18 cellular contexts compared by ENCODE assay signal in the genomic region with DNA sequence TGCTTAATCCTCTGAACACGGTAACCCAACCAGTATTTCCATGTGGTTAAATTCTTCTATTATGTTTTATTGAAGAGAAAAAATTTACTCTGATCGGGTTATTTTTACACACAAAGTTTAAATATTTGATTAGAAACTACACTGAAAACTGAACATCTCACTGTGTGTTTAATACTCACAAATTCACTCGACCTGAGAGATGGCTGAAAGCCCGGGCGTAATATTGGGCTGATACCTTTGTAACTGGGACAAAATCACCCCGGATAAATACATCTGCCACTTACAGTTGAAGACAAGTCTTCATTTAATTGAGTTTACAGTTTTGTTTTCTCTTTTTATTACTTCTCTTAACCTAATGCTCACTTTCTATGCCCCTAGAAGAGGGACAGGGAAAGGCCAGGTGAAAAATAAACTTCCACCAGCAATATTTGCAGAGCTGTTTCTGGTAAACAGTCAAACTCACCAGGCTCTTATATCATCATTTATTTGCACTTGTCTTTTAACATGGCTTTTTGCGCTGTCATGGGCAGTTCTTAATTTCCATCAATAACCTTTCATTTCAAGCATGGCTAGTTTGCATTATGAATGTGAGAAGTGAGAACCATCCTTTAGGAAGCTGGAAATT.
DNase-seq lines count a peak whose midpoint lies in the region; ATAC-seq and TF ChIP-seq lines count a peak whose summit lies in the region.
"Had no signal": no experiment of that assay in that cellular context is flagged by ENCODE, and none has a peak within 500 bp of the region (broad histone marks: within the 10 kb centered on the region; RNA-seq: fewer than 3 reads in every experiment).

No MANE protein-coding gene starts in this region.

- no peak overlapping the region for H3K4me3 Mint-ChIP-seq in Calu3 (ENCODE audit: low read depth, unreplicated experiment)
- H3K4me3 Mint-ChIP-seq: CD8-positive, alpha-beta memory T cell; GM23338 had no signal

- ATAC-seq in right lobe of liver: peak; percentile 73 to 90 (median 88)
- ATAC-seq: GM23338, K562 had no signal

- CTCF ChIA-PET in Calu3 (lab: Charles Lee): no interaction called here

- no peaks in the 10 kb centered on the region for H3K9me3 ChIP-seq in right lobe of liver
- no peaks in the 10 kb centered on the region for H3K9me3 ChIP-seq in esophagus squamous epithelium
- H3K9me3 ChIP-seq: Peyer's patch had no signal

- intact Hi-C loops in right lobe of liver (cut with DNase I): no loop called here
- intact Hi-C loops in esophagus squamous epithelium (cut with DNase I): no loop called here
- intact Hi-C loops in Calu3 (cut with micrococcal nuclease; ENCODE audit: unreplicated experiment): no loop called here

- no TSS peak for BruUV-seq in Calu3 (replicated peaks; lab: Mats Ljungman, UMichigan)

- H3K27me3 ChIP-seq in right lobe of liver (no peaks in the 10 kb centered on the region), esophagus squamous epithelium (no peaks in the 10 kb centered on the region)
- H3K27me3 ChIP-seq: Peyer's patch had no signal

- no peak overlapping the region for H3K27ac Mint-ChIP-seq in Calu3 (ENCODE audit: unreplicated experiment)
- H3K27ac Mint-ChIP-seq: GM23338 had no signal

- H3K36me3 ChIP-seq in right lobe of liver: no peaks in the 10 kb centered on the region
- H3K36me3 ChIP-seq in esophagus squamous epithelium: no peaks in the 10 kb centered on the region
- H3K36me3 ChIP-seq: Peyer's patch had no signal

- H3K27ac ChIP-seq in right lobe of liver (peak overlapping the region; percentile 71 to 82 (median 79)), esophagus squamous epithelium (no peak overlapping the region)
- H3K27ac ChIP-seq: Peyer's patch had no signal

- TF ChIP-seq CTCF in right lobe of liver (IDR thresholded peaks at IDR 0.05) (no peak), esophagus squamous epithelium (IDR thresholded peaks at IDR 0.05) (no peak), Calu3 (IDR thresholded peaks at IDR 0.05; ENCODE audit: unreplicated experiment) (no peak)

- peaks cover 9% of the 10 kb centered on the region for H3K4me1 Mint-ChIP-seq in Calu3 (ENCODE audit: low read depth, unreplicated experiment)
- H3K4me1 Mint-ChIP-seq: CD8-positive, alpha-beta memory T cell; GM23338 had no signal

- H3K4me3 ChIP-seq in right lobe of liver (no peak overlapping the region), esophagus squamous epithelium (no peak overlapping the region)
- H3K4me3 ChIP-seq: GM23338, K562, Peyer's patch had no signal

- TF ChIP-seq POLR2A in right lobe of liver (IDR thresholded peaks at IDR 0.05): no peak
- no peak for TF ChIP-seq POLR2A in esophagus squamous epithelium (IDR thresholded peaks at IDR 0.05)

- H3K4me1 ChIP-seq in right lobe of liver: peaks cover 0 to 22% (median 9%) of the 10 kb centered on the region in 4 donors
- no peaks in the 10 kb centered on the region for H3K4me1 ChIP-seq in esophagus squamous epithelium
- H3K4me1 ChIP-seq: Peyer's patch had no signal

- DNase-seq in DMS153 (lab: John Stamatoyannopoulos, UW) (peak; percentile 67), DMS53 treated with DMSO at 0.1 percent for 48 hours (lab: John Stamatoyannopoulos, UW; ENCODE audit: unreplicated experiment) (peak; percentile 58), NCI-H774 (lab: John Stamatoyannopoulos, UW) (peak; percentile 64), right lobe of liver (no peak), esophagus squamous epithelium (lab: John Stamatoyannopoulos, UW) (no peak), Calu3 (no peak)
- DNase-seq in activated CD8-positive, alpha-beta memory T cell treated with anti-CD3 and anti-CD28 coated beads, Interleukin-2, amount 50 U/mL, for 4 hours: no peak
- DNase-seq: C1 segment of cervical spinal cord; CD8-positive, alpha-beta memory T cell; GF-D8; HCEC 1CT; NCI-H1105 treated with DMSO at 0.1 percent for 48 hours; NCI-H2029; NCI-H2171 treated with DMSO at 0.1 percent for 48 hours; NCI-H524 treated with DMSO at 0.1 percent for 48 hours; Peyer's patch had no signal

- WGBS in right lobe of liver (ENCODE audit: insufficient coverage, low coverage, low lambda C conversion rate, missing lambda C conversion rate): 45% methylated on average over 7 of the region's 7 CpGs
- 74 to 78% methylated on average over 7 of the region's 7 CpGs for WGBS in esophagus squamous epithelium, 2 donors

- peaks cover 4% of the 10 kb centered on the region for H3K36me3 Mint-ChIP-seq in Calu3 (ENCODE audit: insufficient read depth, unreplicated experiment)
- H3K36me3 Mint-ChIP-seq: CD8-positive, alpha-beta memory T cell had no signal

- H3K9me3 Mint-ChIP-seq in Calu3 (ENCODE audit: low read depth, unreplicated experiment): no peaks in the 10 kb centered on the region
- H3K9me3 Mint-ChIP-seq: CD8-positive, alpha-beta memory T cell; GM23338 had no signal

- no peaks in the 10 kb centered on the region for H3K27me3 Mint-ChIP-seq in Calu3 (ENCODE audit: unreplicated experiment)
- H3K27me3 Mint-ChIP-seq: CD8-positive, alpha-beta memory T cell had no signal

Comparison
In these comparisons a context has a peak if more than half of its experiments do, and no peak if none do; other contexts are left out.
1. DNase-seq: peak in DMS153 (single experiment), DMS53 treated with DMSO at 0.1 percent for 48 hours (single experiment) and NCI-H774 (single experiment); none in right lobe of liver (0 of 3), esophagus squamous epithelium (single experiment), activated CD8-positive, alpha-beta memory T cell treated with anti-CD3 and anti-CD28 coated beads, Interleukin-2, amount 50 U/mL, for 4 hours (single experiment) and Calu3 (single experiment).
2. H3K27ac ChIP-seq: peak in right lobe of liver (3 of 3); none in esophagus squamous epithelium (0 of 4).